29 cellular contexts compared by ENCODE assay signal in the genomic region with DNA sequence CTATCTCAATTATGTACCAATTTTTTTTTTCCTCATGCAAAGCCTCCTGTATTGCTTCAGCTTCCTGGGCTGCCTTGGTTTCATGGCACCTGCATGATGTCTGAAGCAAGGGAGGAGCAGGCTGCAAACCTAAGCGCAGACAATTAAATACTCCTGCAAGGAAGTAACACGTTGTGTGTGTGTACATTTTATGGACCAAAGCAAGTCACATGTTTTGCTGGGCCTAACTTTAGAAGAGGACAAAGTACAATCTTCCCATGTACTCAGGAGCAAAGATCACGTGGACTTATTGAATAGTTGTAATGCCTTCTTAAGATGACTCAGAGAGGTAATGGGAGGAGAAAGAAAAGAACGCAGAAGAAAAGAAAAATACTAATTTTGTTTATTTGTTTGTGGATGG.
"Had no signal": no experiment of that assay in that cellular context is flagged by ENCODE, and none has a peak within 500 bp of the region (broad histone marks: within the 10 kb centered on the region; RNA-seq: fewer than 3 reads in every experiment).

No MANE protein-coding gene starts in this region.

- H3K4me1 Mint-ChIP-seq: immature natural killer cell, naive B cell, neural crest cell had no signal

- H3K9me3 ChIP-seq: esophagus squamous epithelium, lower lobe of right lung, neutrophil, right lobe of liver, stomach, thyroid gland had no signal

- H3K9me3 Mint-ChIP-seq: type B pancreatic cell had no signal

- DNase-seq: dermis blood vessel endothelial cell; effector memory CD4-positive, alpha-beta T cell; erythroblast; esophagus squamous epithelium; foreskin melanocyte; glutamatergic neuron; heart right ventricle; hypothalamus; immature natural killer cell; islet precursor cell; kidney glomerular epithelial cell; left ventricle myocardium superior; lower lobe of right lung; naive B cell; right lobe of liver; small intestine; stimulated activated CD4-positive, alpha-beta T cell treated with anti-CD3 and anti-CD28 coated beads, Interleukin-15, amount 100 ng/mL, for 24 hours; stimulated activated CD4-positive, alpha-beta T cell treated with anti-CD3 and anti-CD28 coated beads, Interleukin-2, amount 100 ng/mL, for 48 hours; stimulated activated CD8-positive, alpha-beta memory T cell treated with anti-CD3 and anti-CD28 coated beads, Interleukin-4, amount 100 ng/mL, for 48 hours; stimulated activated naive CD4-positive, alpha-beta T cell treated with Interleukin-2 at 50 U/mL for 16 hours; stomach; thyroid gland had no signal

- ATAC-seq: heart right ventricle; left ventricle myocardium superior; lower lobe of right lung; natural killer cell treated with Interleukin-12 subunit alpha and Interleukin-12 subunit beta and Interleukin-15 and Interleukin-18, amount 100 ng/mL, for 72 hours; right lobe of liver had no signal

- H3K36me3 Mint-ChIP-seq: naive B cell, type B pancreatic cell had no signal

- H3K27me3 Mint-ChIP-seq: naive B cell; natural killer cell treated with Interleukin-12 subunit alpha and Interleukin-12 subunit beta and Interleukin-15 and Interleukin-18, amount 100 ng/mL, for 72 hours; progenitor cell of endocrine pancreas; type B pancreatic cell had no signal

- H3K79me2 ChIP-seq: parathyroid adenoma had no signal

- H3K4me3 ChIP-seq: coronary artery, esophagus squamous epithelium, heart right ventricle, lower lobe of right lung, right lobe of liver, stomach, thyroid gland had no signal

- H3K36me3 ChIP-seq: esophagus squamous epithelium, heart right ventricle, lower lobe of right lung, neutrophil, right lobe of liver, stomach, thyroid gland had no signal

- H2AFZ ChIP-seq: parathyroid adenoma had no signal

- H3K27me3 ChIP-seq: esophagus squamous epithelium, neutrophil, right lobe of liver, stomach, thyroid gland had no signal

- H3K4me3 Mint-ChIP-seq: immature natural killer cell; naive B cell; natural killer cell treated with Interleukin-12 subunit alpha and Interleukin-12 subunit beta and Interleukin-15 and Interleukin-18, amount 100 ng/mL, for 72 hours; neural crest cell; type B pancreatic cell had no signal

- H3K27ac Mint-ChIP-seq: immature natural killer cell; naive B cell; natural killer cell treated with Interleukin-12 subunit alpha and Interleukin-12 subunit beta and Interleukin-15 and Interleukin-18, amount 100 ng/mL, for 72 hours; progenitor cell of endocrine pancreas; type B pancreatic cell had no signal

- H3K27ac ChIP-seq: coronary artery, esophagus squamous epithelium, heart right ventricle, lower lobe of right lung, neutrophil, parathyroid adenoma, right lobe of liver, stomach, thyroid gland had no signal

- H3K4me1 ChIP-seq: esophagus squamous epithelium, heart right ventricle, lower lobe of right lung, parathyroid adenoma, right lobe of liver, stomach, thyroid gland had no signal
